9 cellular contexts compared by ENCODE assay signal in genomic region chr12:75437564-75437963, GRCh38. TPM values are rescaled to one million over a fixed set of nuclear protein-coding genes. Genes with fewer than 3 reads are reported as not detected.
A peak's percentile ranks its signal among the peaks of the same experiment; 100 is the strongest.
DNase-seq lines count a peak whose midpoint lies in the region; ATAC-seq and TF ChIP-seq lines count a peak whose summit lies in the region.
"Had no signal": no experiment of that assay in that cellular context is flagged by ENCODE, and none has a peak within 500 bp of the region (broad histone marks: within the 10 kb centered on the region; RNA-seq: fewer than 3 reads in every experiment).

No MANE protein-coding gene starts in this region.

- no peak overlapping the region for H3K4me3 ChIP-seq in AG09309 (ENCODE audit: control insufficient read depth, low read depth, low read length)
- H3K4me3 ChIP-seq: SJSA1 had no signal

- DNase-seq in AG09309 (ENCODE audit: low read depth), result no peak
- peak; percentile 14 for DNase-seq in NOMO-1 treated with dmso at 0.1 percent for 144 hours (lab: John Stamatoyannopoulos, UW; ENCODE audit: unreplicated experiment)
- DNase-seq in fibroblast of peridontal ligament (ENCODE audit: extremely low read depth), result peak; percentile 41
- DNase-seq in RWPE1 (ENCODE audit: low spot score), result no peak
- DNase-seq in globus pallidus (ENCODE audit: low spot score), result no peak
- no peak for DNase-seq in NCI-H2107 (lab: John Stamatoyannopoulos, UW)
- no peak for DNase-seq in SK-N-DZ (ENCODE audit: low spot score)

- TF ChIP-seq CTCF in AG09309 (IDR thresholded peaks at IDR 0.05; ENCODE audit: control insufficient read depth, insufficient read depth, low read depth, low read length, missing control alignments) (peak; percentile 40), RWPE1 (conservative IDR thresholded peaks at IDR 0.05; ENCODE audit: low read depth) (no peak)

- CTCF ChIA-PET in RWPE1 (lab: Yijun Ruan, JAX), result interaction anchor here (1.4 kb wide), 1 partner anchor 47 kb away, joined by 3 read pairs; the partner anchor contains the start of gene GLIPR1L2

- POLR2A ChIA-PET in RWPE1 (lab: Yijun Ruan, JAX; ENCODE audit: low non-redundant PET), result no interaction called here

- peak; percentile 72 for ATAC-seq in GM18909 (IDR thresholded peaks at IDR 0.05; ENCODE audit: poor library complexity, unreplicated experiment)

- H3K27ac ChIP-seq in RWPE1, result no peak overlapping the region
- H3K27ac ChIP-seq: SJSA1 had no signal

RNA-seq across cellular contexts. Expression of gene GLIPR1, which starts 43.0 kb away (rescaled TPM):
- polyA plus RNA-seq in SK-N-DZ (2014; cell fraction: cytosol; rRNA removed), result 0.10 and 0.13 TPM in 2 replicates
- polyA plus RNA-seq in SK-N-DZ (2014; cell fraction: nucleus; rRNA removed), result not detected in 2 replicates

RNA-seq across cellular contexts. Expression of gene GLIPR1L2, which starts 46.7 kb away (rescaled TPM):
- 0.15 TPM in 1 of 2 replicates, not detected in the other for polyA plus RNA-seq in SK-N-DZ (2014; cell fraction: cytosol; rRNA removed)
- polyA plus RNA-seq in SK-N-DZ (2014; cell fraction: nucleus; rRNA removed), result not detected in 2 replicates

Comparison
In these comparisons a context has a peak if more than half of its experiments do, and no peak if none do; other contexts are left out.
1. DNase-seq: peak in NOMO-1 treated with dmso at 0.1 percent for 144 hours (single experiment) and fibroblast of peridontal ligament (single experiment); none in AG09309 (single experiment), RWPE1 (single experiment), globus pallidus (single experiment), NCI-H2107 (single experiment) and SK-N-DZ (single experiment).